Comparison of ENCODE assay signal across 9 cellular contexts in the genomic region with DNA sequence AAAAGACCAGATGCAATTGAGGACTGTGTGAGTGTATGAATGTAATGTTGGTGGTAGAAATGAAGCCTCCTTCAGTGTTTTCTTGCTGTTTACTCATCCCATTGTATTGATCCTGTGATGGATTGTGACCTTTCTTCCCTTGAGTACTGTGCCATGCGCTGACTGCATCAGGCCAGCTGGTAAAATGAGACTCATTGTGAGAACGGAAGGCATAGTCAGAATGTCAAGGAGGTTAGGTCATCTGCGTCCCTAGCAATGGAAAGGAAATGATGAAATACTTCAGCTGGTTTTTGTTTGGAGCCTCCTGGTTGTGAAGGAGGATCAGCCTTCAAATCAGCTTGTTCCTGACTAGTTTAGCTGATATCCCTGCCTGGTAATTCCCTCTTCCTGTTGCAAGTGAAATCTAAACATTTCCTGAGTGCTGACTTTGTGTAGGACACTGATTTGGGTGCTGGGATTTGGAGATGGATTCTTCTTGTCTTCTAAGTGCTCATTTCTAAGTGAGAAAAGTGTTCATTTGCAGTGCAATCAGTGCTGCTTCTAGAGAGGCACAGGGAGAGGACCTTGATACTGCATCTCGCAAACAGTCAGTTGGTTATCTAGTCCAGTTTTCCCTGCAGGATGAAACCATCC. TPM values are rescaled to one million over a fixed set of nuclear protein-coding genes. Genes with fewer than 3 reads are reported as not detected.
DNase-seq lines count a peak whose midpoint lies in the region; ATAC-seq and TF ChIP-seq lines count a peak whose summit lies in the region.
"Had no signal": no experiment of that assay in that cellular context is flagged by ENCODE, and none has a peak within 500 bp of the region (broad histone marks: within the 10 kb centered on the region; RNA-seq: fewer than 3 reads in every experiment).

No MANE protein-coding gene starts in this region.

- H3K27ac Mint-ChIP-seq in naive thymus-derived CD4-positive, alpha-beta T cell, result peak overlapping the region in 7 of 9 donors; percentile 24 to 87 (median 48)

- H3K36me3 ChIP-seq in OCI-LY7 (ENCODE audit: insufficient read depth, low read length) (peaks cover 3% of the 10 kb centered on the region; the same call in 1 of the 2 replicates), colonic mucosa (no peaks in the 10 kb centered on the region)
- H3K36me3 ChIP-seq in naive thymus-derived CD4-positive, alpha-beta T cell (ENCODE audit: control insufficient read depth in 2 of 3, insufficient read depth in 3 of 3, low read length in 3 of 3), result no peaks in the 10 kb centered on the region

- no peaks in the 10 kb centered on the region for H3K27me3 ChIP-seq in colonic mucosa
- H3K27me3 ChIP-seq in naive thymus-derived CD4-positive, alpha-beta T cell (ENCODE audit: control insufficient read depth in 2 of 2, insufficient read depth in 2 of 2, low read length in 2 of 2), result no peaks in the 10 kb centered on the region

- TF ChIP-seq CTCF in OCI-LY7 (conservative IDR thresholded peaks at IDR 0.05; ENCODE audit: low read length) (no peak), colonic mucosa (IDR thresholded peaks at IDR 0.05) (no peak)

- H3K36me3 Mint-ChIP-seq in naive thymus-derived CD4-positive, alpha-beta T cell, result peaks cover 0 to 51% (median 14%) of the 10 kb centered on the region in 5 donors

- H3K79me2 ChIP-seq in OCI-LY7 (ENCODE audit: insufficient read depth, low read depth, low read length), result no peaks in the 10 kb centered on the region

- H3K4me2 ChIP-seq in OCI-LY7 (ENCODE audit: low read length), result peak overlapping the region; percentile 63

- ATAC-seq in naive thymus-derived CD4-positive, alpha-beta T cell, result peak; percentile 27

- CTCF ChIA-PET in OCI-LY7 (lab: Charles Lee; ENCODE audit: unreplicated experiment), result interaction anchor here (2.4 kb wide), 1 partner anchor 14 kb away, joined by 11 read pairs; no protein-coding TSS in a partner anchor
- CTCF ChIA-PET in naive thymus-derived CD4-positive, alpha-beta T cell (lab: Charles Lee), result no interaction called here

- H3K4me1 ChIP-seq in OCI-LY7 (ENCODE audit: insufficient read depth, low read length, poor library complexity, severe bottlenecking), result peaks cover 71% of the 10 kb centered on the region
- peaks cover 4% of the 10 kb centered on the region for H3K4me1 ChIP-seq in colonic mucosa
- peaks cover 56 to 73% of the 10 kb centered on the region in 2 donors for H3K4me1 ChIP-seq in naive thymus-derived CD4-positive, alpha-beta T cell (ENCODE audit: control insufficient read depth in 2 of 2, insufficient read depth in 2 of 2, low read length in 2 of 2)

- no peaks in the 10 kb centered on the region for H3K27me3 Mint-ChIP-seq in naive thymus-derived CD4-positive, alpha-beta T cell

- no TSS peak for BruUV-seq in OCI-LY7 (replicated peaks; lab: Mats Ljungman, UMichigan)

- intact Hi-C loops in OCI-LY7 (cut with micrococcal nuclease; ENCODE audit: unreplicated experiment), result loop anchor here (2.0 to 5.0 kb wide), 2 partner anchors 34 to 88 kb away; a partner anchor contains a TSS
- intact Hi-C loops in colonic mucosa (cut with DNase I), result no loop called here
- intact Hi-C loops in naive thymus-derived CD4-positive, alpha-beta T cell (cut with micrococcal nuclease), result loop anchor here in 1 of 2 donors (5.0 kb wide), 1 partner anchor 508 kb away; a partner anchor contains a TSS

- POLR2A ChIA-PET in OCI-LY7 (lab: Charles Lee), result interaction anchor here (0.7 to 2.7 kb wide), 6 partner anchors 15 to 37 kb away, joined by 3 to 12 read pairs (median 5); no protein-coding TSS in a partner anchor
- POLR2A ChIA-PET in naive thymus-derived CD4-positive, alpha-beta T cell (lab: Charles Lee), result interaction anchor here (1.0 kb wide), 1 partner anchor 11 kb away, joined by 3 read pairs; no protein-coding TSS in a partner anchor

- peak overlapping the region; percentile 94; the same call in 1 of the 2 replicates for H2AFZ ChIP-seq in OCI-LY7 (ENCODE audit: low read length)

- H3K4me1 Mint-ChIP-seq in naive thymus-derived CD4-positive, alpha-beta T cell, result peaks cover 17 to 54% (median 32%) of the 10 kb centered on the region in 7 donors

- DNase-seq in stimulated activated CD4-positive, alpha-beta T cell treated with anti-CD3 and anti-CD28 coated beads, Interleukin-15, amount 100 ng/mL, for 24 hours, result peak; percentile 65
- no peak for DNase-seq in stimulated activated CD4-positive, alpha-beta T cell treated with anti-CD3 and anti-CD28 coated beads, Interleukin-12 subunit alpha, Interleukin-12 subunit beta, amount 100 ng/mL, for 4 hours
- DNase-seq in OCI-LY7 (ENCODE audit: low spot score) (peak; percentile 56), colonic mucosa (no peak), GM19240 (ENCODE audit: insufficient read length, low spot score) (no peak), LoVo (ENCODE audit: low spot score) (no peak)
- no peak for DNase-seq in naive thymus-derived CD4-positive, alpha-beta T cell
- DNase-seq in activated CD4-positive, CD25-positive, alpha-beta regulatory T cell treated with anti-CD3 and anti-CD28 coated beads, Interleukin-2, amount 50 U/mL, for 72 hours, result no peak

- no peak overlapping the region for H3K9ac ChIP-seq in colonic mucosa (ENCODE audit: low read depth in 2 of 2, low read length in 2 of 2)

- peaks cover 0 to 13% (median 0%) of the 10 kb centered on the region in 11 donors for H3K9me3 Mint-ChIP-seq in naive thymus-derived CD4-positive, alpha-beta T cell
- H3K9me3 Mint-ChIP-seq: dendritic cell treated with granulocyte-macrophage colony-stimulating factor and Interleukin-4, amounts not matched to agents 40 ng/mL and 50 ng/mL, for 4 days had no signal

- H4K20me1 ChIP-seq in OCI-LY7 (ENCODE audit: insufficient read depth, low read length), result no peaks in the 10 kb centered on the region

- no peaks in the 10 kb centered on the region for H3K9me2 ChIP-seq in OCI-LY7 (ENCODE audit: insufficient read depth, low read length)

- H3K4me3 ChIP-seq in OCI-LY7 (ENCODE audit: low read depth, low read length, poor library complexity, severe bottlenecking), result peak overlapping the region; percentile 22
- H3K4me3 ChIP-seq in colonic mucosa, result no peak overlapping the region
- no peak overlapping the region for H3K4me3 ChIP-seq in naive thymus-derived CD4-positive, alpha-beta T cell (ENCODE audit: low read length)

- H3K4me3 Mint-ChIP-seq in naive thymus-derived CD4-positive, alpha-beta T cell, result peak overlapping the region in 7 of 10 donors; percentile 11 to 73 (median 34)
- H3K4me3 Mint-ChIP-seq: dendritic cell treated with granulocyte-macrophage colony-stimulating factor and Interleukin-4, amounts not matched to agents 40 ng/mL and 50 ng/mL, for 4 days had no signal

- H3K9me3 ChIP-seq in OCI-LY7 (ENCODE audit: low read length) (no peaks in the 10 kb centered on the region; the same call in 1 of the 2 replicates), colonic mucosa (no peaks in the 10 kb centered on the region)
- no peaks in the 10 kb centered on the region for H3K9me3 ChIP-seq in naive thymus-derived CD4-positive, alpha-beta T cell (ENCODE audit: control insufficient read depth in 2 of 3, low read length in 3 of 3)

- H3K27ac ChIP-seq in OCI-LY7 (ENCODE audit: low read depth, low read length, poor library complexity, severe bottlenecking) (peak overlapping the region; percentile 93), colonic mucosa (peak overlapping the region; percentile 28)
- no peak overlapping the region for H3K27ac ChIP-seq in naive thymus-derived CD4-positive, alpha-beta T cell (ENCODE audit: low read depth, low read length)

RNA-seq across cellular contexts. Expression of a gene that starts 35.5 kb away (rescaled TPM):
- 27.7 and 28.4 TPM in 2 replicates for total RNA-seq in OCI-LY7 (2014; rRNA removed; shearing (Covaris generic))
- 50.3 and 53.1 TPM in 2 replicates for total RNA-seq in OCI-LY7 (2022)
- total RNA-seq in colonic mucosa, result under 1 TPM; 0.88 to 0.91 TPM
- 100 to 1,000 TPM in 1 of 5 experiments, 10 to 100 TPM in 4; 19.3 to 129 (median 31.5) TPM for total RNA-seq in naive thymus-derived CD4-positive, alpha-beta T cell
- polyA plus RNA-seq in naive thymus-derived CD4-positive, alpha-beta T cell, result 10 to 100 TPM; 35.4 to 86.2 TPM

Comparison
In these comparisons a context has a peak if more than half of its experiments do, and no peak if none do; other contexts are left out.
1. DNase-seq: peak in stimulated activated CD4-positive, alpha-beta T cell treated with anti-CD3 and anti-CD28 coated beads, Interleukin-15, amount 100 ng/mL, for 24 hours (single experiment) and OCI-LY7 (single experiment); none in stimulated activated CD4-positive, alpha-beta T cell treated with anti-CD3 and anti-CD28 coated beads, Interleukin-12 subunit alpha, Interleukin-12 subunit beta, amount 100 ng/mL, for 4 hours (single experiment), colonic mucosa (single experiment), naive thymus-derived CD4-positive, alpha-beta T cell (0 of 9), GM19240 (single experiment), LoVo (single experiment) and activated CD4-positive, CD25-positive, alpha-beta regulatory T cell treated with anti-CD3 and anti-CD28 coated beads, Interleukin-2, amount 50 U/mL, for 72 hours (single experiment).
2. RNA of a gene that starts 35.5 kb away (total RNA-seq): 27.7 to 53.1 TPM in OCI-LY7 and 19.3 to 129 TPM in naive thymus-derived CD4-positive, alpha-beta T cell; 0.88 to 0.91 TPM in colonic mucosa; every median in the first group is over 10 times any median in the second.